ENCODE assay signal across 1 cellular context in genomic region chr19:42316223-42317211, GRCh38.
TF ChIP-seq lines count a peak whose summit lies in the region.

No MANE protein-coding gene starts in this region.

TF ChIP-seq in HepG2, 621 proteins besides CTCF, POLR2A, EP300 and RAD21 (continued from another document and continues in another):
- TF ChIP-seq ZNF570 (CRISPR knock-in tag; IDR thresholded peaks at IDR 0.05; ENCODE audit: borderline replicate concordance), result no peak
- TF ChIP-seq ETV5 (CRISPR knock-in tag; IDR thresholded peaks at IDR 0.05; ENCODE audit: borderline replicate concordance), result peak; percentile 91
- TF ChIP-seq SKIL (CRISPR knock-in tag; IDR thresholded peaks at IDR 0.05; ENCODE audit: borderline replicate concordance), result peak; percentile 79
- no peak for TF ChIP-seq PTBP1 (IDR thresholded peaks at IDR 0.05; ENCODE audit: low read depth, low read length, poor library complexity, severe bottlenecking)
- TF ChIP-seq ZNF563 (CRISPR knock-in tag; IDR thresholded peaks at IDR 0.05), result no peak
- TF ChIP-seq ZNF678 (CRISPR knock-in tag; IDR thresholded peaks at IDR 0.05), result 0 out of 2 replicates have a peak, but pooled peaks have one; percentile 31
- peak; percentile 52; the same call in 1 of the 2 replicates for TF ChIP-seq RBFOX2 (IDR thresholded peaks at IDR 0.05; ENCODE audit: low read depth, low read length)
- TF ChIP-seq CHD4 (IDR thresholded peaks at IDR 0.05; ENCODE audit: borderline replicate concordance, low read length), result no peak
- TF ChIP-seq GABPA (IDR thresholded peaks at IDR 0.05; ENCODE audit: low read depth, low read length), result peak; percentile 50
- TF ChIP-seq GABPA (CRISPR knock-in tag; IDR thresholded peaks at IDR 0.05; ENCODE audit: low read depth), result peak; percentile 72
- TF ChIP-seq, protein P1, sequence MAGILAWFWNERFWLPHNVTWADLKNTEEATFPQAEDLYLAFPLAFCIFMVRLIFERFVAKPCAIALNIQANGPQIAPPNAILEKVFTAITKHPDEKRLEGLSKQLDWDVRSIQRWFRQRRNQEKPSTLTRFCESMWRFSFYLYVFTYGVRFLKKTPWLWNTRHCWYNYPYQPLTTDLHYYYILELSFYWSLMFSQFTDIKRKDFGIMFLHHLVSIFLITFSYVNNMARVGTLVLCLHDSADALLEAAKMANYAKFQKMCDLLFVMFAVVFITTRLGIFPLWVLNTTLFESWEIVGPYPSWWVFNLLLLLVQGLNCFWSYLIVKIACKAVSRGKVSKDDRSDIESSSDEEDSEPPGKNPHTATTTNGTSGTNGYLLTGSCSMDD (CRISPR knock-in tag; IDR thresholded peaks at IDR 0.05), result no peak
- no peak for TF ChIP-seq RNF219 (CRISPR knock-in tag; IDR thresholded peaks at IDR 0.05)
- TF ChIP-seq NR2C2 (CRISPR knock-in tag; IDR thresholded peaks at IDR 0.05; ENCODE audit: borderline replicate concordance), result peak; percentile 38; the same call in 1 of the 2 replicates
- no peak for TF ChIP-seq TRAFD1 (CRISPR knock-in tag; IDR thresholded peaks at IDR 0.05; ENCODE audit: borderline replicate concordance)
- peak; percentile 42; the same call in 1 of the 2 replicates for TF ChIP-seq MXD4 (CRISPR knock-in tag; IDR thresholded peaks at IDR 0.05)
- TF ChIP-seq NCOR1 (IDR thresholded peaks at IDR 0.05; ENCODE audit: borderline replicate concordance, low read length), result no peak
- no peak for TF ChIP-seq GMEB2 (CRISPR knock-in tag; IDR thresholded peaks at IDR 0.05; ENCODE audit: low read depth)
- no peak for TF ChIP-seq ESRRA (CRISPR knock-in tag; IDR thresholded peaks at IDR 0.05; ENCODE audit: low read depth)
- TF ChIP-seq ZFX (CRISPR knock-in tag; IDR thresholded peaks at IDR 0.05; ENCODE audit: low read depth), result peak; percentile 60; the same call in 1 of the 2 replicates
- no peak for TF ChIP-seq ZNF788 (CRISPR knock-in tag; IDR thresholded peaks at IDR 0.05; ENCODE audit: borderline replicate concordance)
- TF ChIP-seq HNRNPUL1 (IDR thresholded peaks at IDR 0.05; ENCODE audit: low read depth, low read length), result no peak
- TF ChIP-seq RFX5 (IDR thresholded peaks at IDR 0.05; ENCODE audit: low read depth, low read length), result no peak
- TF ChIP-seq CEBPZ (IDR thresholded peaks at IDR 0.05; ENCODE audit: low read length), result no peak
- TF ChIP-seq FLYWCH1 (CRISPR knock-in tag; IDR thresholded peaks at IDR 0.05), result no peak
- TF ChIP-seq, protein P2, sequence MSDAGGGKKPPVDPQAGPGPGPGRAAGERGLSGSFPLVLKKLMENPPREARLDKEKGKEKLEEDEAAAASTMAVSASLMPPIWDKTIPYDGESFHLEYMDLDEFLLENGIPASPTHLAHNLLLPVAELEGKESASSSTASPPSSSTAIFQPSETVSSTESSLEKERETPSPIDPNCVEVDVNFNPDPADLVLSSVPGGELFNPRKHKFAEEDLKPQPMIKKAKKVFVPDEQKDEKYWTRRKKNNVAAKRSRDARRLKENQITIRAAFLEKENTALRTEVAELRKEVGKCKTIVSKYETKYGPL (CRISPR knock-in tag; IDR thresholded peaks at IDR 0.05), result no peak
- TF ChIP-seq CHD2 (IDR thresholded peaks at IDR 0.05; ENCODE audit: low read depth, low read length), result no peak
- TF ChIP-seq ISL2 (CRISPR knock-in tag; IDR thresholded peaks at IDR 0.05), result no peak
- TF ChIP-seq, protein P3, sequence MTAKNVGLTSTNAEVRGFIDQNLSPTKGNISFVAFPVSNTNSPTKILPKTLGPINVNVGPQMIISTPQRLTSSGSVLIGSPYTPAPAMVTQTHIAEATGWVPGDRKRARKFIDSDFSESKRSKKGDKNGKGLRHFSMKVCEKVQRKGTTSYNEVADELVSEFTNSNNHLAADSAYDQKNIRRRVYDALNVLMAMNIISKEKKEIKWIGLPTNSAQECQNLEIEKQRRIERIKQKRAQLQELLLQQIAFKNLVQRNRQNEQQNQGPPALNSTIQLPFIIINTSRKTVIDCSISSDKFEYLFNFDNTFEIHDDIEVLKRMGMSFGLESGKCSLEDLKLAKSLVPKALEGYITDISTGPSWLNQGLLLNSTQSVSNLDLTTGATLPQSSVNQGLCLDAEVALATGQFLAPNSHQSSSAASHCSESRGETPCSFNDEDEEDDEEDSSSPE (CRISPR knock-in tag; IDR thresholded peaks at IDR 0.05), result 0 out of 2 replicates have a peak, but pooled peaks have one; percentile 43
- TF ChIP-seq ZNF460 (CRISPR knock-in tag; IDR thresholded peaks at IDR 0.05; ENCODE audit: borderline replicate concordance), result no peak
- no peak for TF ChIP-seq HHEX (CRISPR knock-in tag; IDR thresholded peaks at IDR 0.05)
- peak; percentile 51; the same call in 1 of the 2 replicates for TF ChIP-seq YEATS2 (CRISPR knock-in tag; IDR thresholded peaks at IDR 0.05; ENCODE audit: borderline replicate concordance)
- TF ChIP-seq SMAD9 (CRISPR knock-in tag; IDR thresholded peaks at IDR 0.05), result no peak
- TF ChIP-seq NFKBIZ (CRISPR knock-in tag; IDR thresholded peaks at IDR 0.05), result 0 out of 2 replicates have a peak, but pooled peaks have one; percentile 39
- TF ChIP-seq THYN1 (CRISPR knock-in tag; IDR thresholded peaks at IDR 0.05; ENCODE audit: borderline replicate concordance, low read depth), result no peak
- 0 out of 2 replicates have a peak, but pooled peaks have one; percentile 34 for TF ChIP-seq SRY (CRISPR knock-in tag; IDR thresholded peaks at IDR 0.05)
- no peak for TF ChIP-seq ZNF468 (CRISPR knock-in tag; IDR thresholded peaks at IDR 0.05)
- TF ChIP-seq ZMAT5 (CRISPR knock-in tag; IDR thresholded peaks at IDR 0.05; ENCODE audit: borderline replicate concordance, low read depth), result no peak
- TF ChIP-seq HOXA7 (CRISPR knock-in tag; IDR thresholded peaks at IDR 0.05), result no peak
- TF ChIP-seq, protein P4, sequence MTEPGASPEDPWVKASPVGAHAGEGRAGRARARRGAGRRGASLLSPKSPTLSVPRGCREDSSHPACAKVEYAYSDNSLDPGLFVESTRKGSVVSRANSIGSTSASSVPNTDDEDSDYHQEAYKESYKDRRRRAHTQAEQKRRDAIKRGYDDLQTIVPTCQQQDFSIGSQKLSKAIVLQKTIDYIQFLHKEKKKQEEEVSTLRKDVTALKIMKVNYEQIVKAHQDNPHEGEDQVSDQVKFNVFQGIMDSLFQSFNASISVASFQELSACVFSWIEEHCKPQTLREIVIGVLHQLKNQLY (CRISPR knock-in tag; IDR thresholded peaks at IDR 0.05), result no peak
- no peak for TF ChIP-seq MBD4 (IDR thresholded peaks at IDR 0.05; ENCODE audit: borderline replicate concordance, low read length)
- TF ChIP-seq TAF1 (CRISPR knock-in tag; IDR thresholded peaks at IDR 0.05), result peak; percentile 40; the same call in 1 of the 2 replicates
